ENCODE assay signal across 27 cellular contexts in the genomic region with DNA sequence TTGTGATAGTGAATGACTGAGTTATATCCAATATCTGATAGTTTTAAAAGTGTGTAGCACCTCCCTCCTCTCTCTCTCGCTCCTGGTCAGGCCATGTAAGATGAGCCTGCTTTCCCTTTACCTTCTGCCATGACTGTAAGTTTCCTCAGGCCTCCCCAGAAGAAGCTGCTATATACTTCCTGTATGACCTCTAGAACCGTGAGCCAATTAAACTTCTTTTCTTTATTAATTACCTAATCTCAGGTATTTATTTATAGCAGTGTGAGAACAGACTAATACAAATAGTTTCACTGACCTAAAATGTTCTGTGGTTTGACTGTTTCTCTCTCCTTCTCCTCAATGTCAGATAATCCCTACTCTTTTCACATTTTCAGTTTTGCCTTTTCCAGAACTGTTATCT.
"Had no signal": no experiment of that assay in that cellular context is flagged by ENCODE, and none has a peak within 500 bp of the region (broad histone marks: within the 10 kb centered on the region; RNA-seq: fewer than 3 reads in every experiment).

No MANE protein-coding gene starts in this region.

- H3K36me3 Mint-ChIP-seq: memory B cell; stimulated activated naive B cell treated with anti-CD40 and anti-IgM and Interleukin-4, amounts not matched to agents 10 μg/mL and 1 μg/mL and 100 μg/mL, for 72 hours had no signal

- H3K4me3 ChIP-seq: dorsolateral prefrontal cortex, gastrocnemius medialis, heart left ventricle, hepatocyte, lung, pancreas, right lobe of liver, transverse colon, upper lobe of right lung, uterus had no signal

- H3K36me3 ChIP-seq: gastrocnemius medialis, heart left ventricle, neutrophil, pancreas, right lobe of liver, transverse colon, upper lobe of right lung, uterus had no signal

- ATAC-seq: esophagus mucosa; gastrocnemius medialis; heart left ventricle; left lobe of liver; natural killer cell; pancreas; right lobe of liver; stimulated activated naive B cell treated with anti-CD40 and anti-IgM and Interleukin-4, amounts not matched to agents 10 μg/mL and 1 μg/mL and 100 μg/mL, for 72 hours; upper lobe of right lung had no signal

- H3K9me3 ChIP-seq: gastrocnemius medialis, neutrophil, pancreas, right lobe of liver, transverse colon, upper lobe of right lung, uterus had no signal

- H3K4me1 Mint-ChIP-seq: memory B cell; natural killer cell; stimulated activated naive B cell treated with anti-CD40 and anti-IgM and Interleukin-4, amounts not matched to agents 10 μg/mL and 1 μg/mL and 100 μg/mL, for 72 hours had no signal

- H2AFZ ChIP-seq: hepatocyte had no signal

- H3K4me2 ChIP-seq: hepatocyte had no signal

- H3K27me3 Mint-ChIP-seq: memory B cell; progenitor cell of endocrine pancreas; stimulated activated naive B cell treated with anti-CD40 and anti-IgM and Interleukin-4, amounts not matched to agents 10 μg/mL and 1 μg/mL and 100 μg/mL, for 72 hours; stimulated activated naive CD8-positive, alpha-beta T cell treated with anti-CD3 and anti-CD28 coated beads, Interleukin-15, Interleukin-2, amounts not matched to agents 100 ng/mL and 50 ng/mL, for 24 hours had no signal

- H3K4me1 ChIP-seq: gastrocnemius medialis, heart left ventricle, pancreas, right lobe of liver, upper lobe of right lung, uterus had no signal

- H3K79me2 ChIP-seq: hepatocyte had no signal

- H3K27me3 ChIP-seq: gastrocnemius medialis, heart left ventricle, hepatocyte, neutrophil, pancreas, right lobe of liver, transverse colon, upper lobe of right lung, uterus had no signal

- H3K27ac ChIP-seq: dorsolateral prefrontal cortex, epithelial cell of prostate, gastrocnemius medialis, heart left ventricle, hepatocyte, neutrophil, pancreas, right lobe of liver, transverse colon, upper lobe of right lung, uterus had no signal

- H3K4me3 Mint-ChIP-seq: endodermal cell; memory B cell; natural killer cell; neural crest cell; stimulated activated naive B cell treated with anti-CD40 and anti-IgM and Interleukin-4, amounts not matched to agents 10 μg/mL and 1 μg/mL and 100 μg/mL, for 72 hours; stimulated activated naive CD8-positive, alpha-beta T cell treated with anti-CD3 and anti-CD28 coated beads, Interleukin-15, Interleukin-2, amounts not matched to agents 100 ng/mL and 50 ng/mL, for 24 hours had no signal

- H3K27ac Mint-ChIP-seq: endodermal cell; memory B cell; natural killer cell; progenitor cell of endocrine pancreas; stimulated activated naive B cell treated with anti-CD40 and anti-IgM and Interleukin-4, amounts not matched to agents 10 μg/mL and 1 μg/mL and 100 μg/mL, for 72 hours; stimulated activated naive CD8-positive, alpha-beta T cell treated with anti-CD3 and anti-CD28 coated beads, Interleukin-15, Interleukin-2, amounts not matched to agents 100 ng/mL and 50 ng/mL, for 24 hours had no signal

- H3K9me3 Mint-ChIP-seq: stimulated activated naive CD8-positive, alpha-beta T cell treated with anti-CD3 and anti-CD28 coated beads, Interleukin-15, Interleukin-2, amounts not matched to agents 100 ng/mL and 50 ng/mL, for 24 hours had no signal

- DNase-seq: dorsolateral prefrontal cortex; effector CD8-positive, alpha-beta T cell; endodermal cell; foreskin fibroblast; gastrocnemius medialis; heart left ventricle; kidney; natural killer cell; pancreas; right lobe of liver; small intestine; stimulated activated CD4-positive, alpha-beta T cell treated with anti-CD3 and anti-CD28 coated beads, Interleukin-15, amount 100 ng/mL, for 24 hours; stimulated activated CD4-positive, alpha-beta T cell treated with anti-CD3 and anti-CD28 coated beads, Interleukin-2, amount 100 ng/mL, for 48 hours; stimulated activated naive B cell treated with anti-CD40 and anti-IgM and Interleukin-4, amounts not matched to agents 10 μg/mL and 1 μg/mL and 100 μg/mL, for 72 hours; transverse colon; upper lobe of right lung; uterus had no signal
